In the genomic region with DNA sequence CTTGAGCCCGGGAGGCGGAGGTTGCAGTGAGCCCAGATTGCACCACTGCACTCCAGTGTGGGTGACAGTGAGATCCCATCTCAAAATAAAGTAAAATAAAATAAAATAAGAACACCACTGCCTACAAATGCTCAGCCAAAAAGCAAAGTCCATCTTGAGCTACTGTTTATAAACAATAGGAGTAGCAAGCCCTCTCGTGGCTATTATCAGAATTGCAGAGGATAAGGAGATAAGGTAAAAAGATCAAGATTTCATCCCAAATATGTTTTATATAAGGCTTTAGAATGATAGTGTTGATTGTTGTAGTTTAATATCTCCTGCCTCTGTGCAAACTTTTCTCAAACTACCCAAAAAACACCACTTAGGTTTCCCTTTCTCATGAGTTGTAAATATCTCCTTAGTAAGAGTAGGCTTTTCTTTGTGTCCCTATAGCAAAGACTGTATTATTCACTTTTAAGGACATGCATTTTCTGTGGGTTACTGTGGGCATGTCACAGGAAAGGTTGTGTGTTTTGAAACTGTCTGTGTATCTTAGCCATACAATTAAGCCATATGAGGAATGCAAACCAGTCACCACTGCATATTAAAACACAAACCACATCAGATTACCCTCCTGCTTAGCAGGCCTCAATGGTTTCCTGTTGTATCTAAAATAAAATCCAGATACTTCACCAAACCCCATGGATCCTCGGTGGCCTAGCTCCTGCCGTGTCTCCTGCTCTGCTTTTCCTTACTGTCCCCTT, we compare ENCODE assay signal across 7 cellular contexts. TPM values are rescaled to one million over a fixed set of nuclear protein-coding genes. Genes with fewer than 3 reads are reported as not detected.
A peak's percentile ranks its signal among the peaks of the same experiment; 100 is the strongest.
DNase-seq lines count a peak whose midpoint lies in the region; ATAC-seq, FAIRE-seq and TF ChIP-seq lines count a peak whose summit lies in the region.

No MANE protein-coding gene starts in this region.

- TF ChIP-seq POLR2A in breast epithelium (IDR thresholded peaks at IDR 0.05) = no peak

- H3K27me3 ChIP-seq in breast epithelium (no peaks in the 10 kb centered on the region), liver (ENCODE audit: control insufficient read depth in 4 of 4, insufficient read depth in 4 of 4, low read length in 3 of 4) (no peaks in the 10 kb centered on the region)

- TF ChIP-seq CTCF in D721Med (IDR thresholded peaks at IDR 0.05; ENCODE audit: insufficient read depth, missing control alignments) (peak; percentile 53), breast epithelium (IDR thresholded peaks at IDR 0.05) (peak; percentile 51 to 76 (median 57)), liver (IDR thresholded peaks at IDR 0.05; ENCODE audit: low read depth, low read length, missing input control) (peak; percentile 70)

- WGBS in liver = 67% methylated on average over 5 of the region's 5 CpGs

- H3K36me3 ChIP-seq in breast epithelium (no peaks in the 10 kb centered on the region), liver (ENCODE audit: control insufficient read depth in 4 of 4, insufficient read depth in 3 of 4, low read depth in 1 of 4, low read length in 3 of 4) (peaks cover 0 to under 1% (median 0%) of the 10 kb centered on the region in 4 donors)

- peak; percentile 80 to 85 for TF ChIP-seq RAD21 in liver (IDR thresholded peaks at IDR 0.05)

- ATAC-seq in GM21381 (IDR thresholded peaks at IDR 0.05; ENCODE audit: unreplicated experiment) (peak; percentile 57), HG02759 (IDR thresholded peaks at IDR 0.05; ENCODE audit: unreplicated experiment) (no peak), HG03139 (IDR thresholded peaks at IDR 0.05; ENCODE audit: unreplicated experiment) (no peak)

- no peak for FAIRE-seq in D721Med (lab: Jason Lieb, UNC)

- DNase-seq in D721Med (ENCODE audit: insufficient read length, low spot score) = no peak
- DNase-seq in NCI-H446 (lab: John Stamatoyannopoulos, UW) = peak; percentile 17 to 57
- no peak for DNase-seq in breast epithelium (ENCODE audit: low spot score in 2 of 2)

- no peak overlapping the region for H3K4me3 ChIP-seq in breast epithelium
- no peak overlapping the region for H3K4me3 ChIP-seq in liver (ENCODE audit: low read depth in 1 of 3, low read length in 3 of 3)

- H3K9me3 ChIP-seq in breast epithelium (peaks cover 3 to 5% of the 10 kb centered on the region in 2 donors), liver (ENCODE audit: control insufficient read depth in 4 of 4, low read length in 3 of 4) (peaks cover 0 to 1% (median under 1%) of the 10 kb centered on the region in 4 donors)

- no peaks in the 10 kb centered on the region for H3K4me1 ChIP-seq in breast epithelium
- H3K4me1 ChIP-seq in liver (ENCODE audit: control insufficient read depth in 4 of 4, insufficient read depth in 4 of 4, low read length in 3 of 4) = no peaks in the 10 kb centered on the region

- intact Hi-C loops in breast epithelium (cut with DNase I; ENCODE audit: low total_unique reads) = no loop called here

- no peak overlapping the region for H3K9ac ChIP-seq in liver (ENCODE audit: low read depth in 1 of 2, low read length in 2 of 2)

- H3K27ac ChIP-seq in breast epithelium (no peak overlapping the region), liver (ENCODE audit: low read depth in 1 of 2, low read length in 2 of 2) (no peak overlapping the region)

TF ChIP-seq in liver, 16 proteins besides CTCF, POLR2A, EP300 and RAD21:
- TF ChIP-seq GABPA (IDR thresholded peaks at IDR 0.05 in 1 of 2, conservative IDR thresholded peaks at IDR 0.05 in 1 of 2) = no peak
- TF ChIP-seq, protein P1, sequence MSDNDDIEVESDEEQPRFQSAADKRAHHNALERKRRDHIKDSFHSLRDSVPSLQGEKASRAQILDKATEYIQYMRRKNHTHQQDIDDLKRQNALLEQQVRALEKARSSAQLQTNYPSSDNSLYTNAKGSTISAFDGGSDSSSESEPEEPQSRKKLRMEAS (IDR thresholded peaks at IDR 0.05) = no peak
- TF ChIP-seq YY1 (IDR thresholded peaks at IDR 0.05) = no peak
- TF ChIP-seq EGR1 (IDR thresholded peaks at IDR 0.05; ENCODE audit: low read depth in 2 of 2) = no peak
- no peak for TF ChIP-seq NR2F2 (IDR thresholded peaks at IDR 0.05)
- peak; percentile 74 for TF ChIP-seq HNF4G (IDR thresholded peaks at IDR 0.05)
- TF ChIP-seq FOXA2 (IDR thresholded peaks at IDR 0.05) = no peak
- TF ChIP-seq, protein P2, sequence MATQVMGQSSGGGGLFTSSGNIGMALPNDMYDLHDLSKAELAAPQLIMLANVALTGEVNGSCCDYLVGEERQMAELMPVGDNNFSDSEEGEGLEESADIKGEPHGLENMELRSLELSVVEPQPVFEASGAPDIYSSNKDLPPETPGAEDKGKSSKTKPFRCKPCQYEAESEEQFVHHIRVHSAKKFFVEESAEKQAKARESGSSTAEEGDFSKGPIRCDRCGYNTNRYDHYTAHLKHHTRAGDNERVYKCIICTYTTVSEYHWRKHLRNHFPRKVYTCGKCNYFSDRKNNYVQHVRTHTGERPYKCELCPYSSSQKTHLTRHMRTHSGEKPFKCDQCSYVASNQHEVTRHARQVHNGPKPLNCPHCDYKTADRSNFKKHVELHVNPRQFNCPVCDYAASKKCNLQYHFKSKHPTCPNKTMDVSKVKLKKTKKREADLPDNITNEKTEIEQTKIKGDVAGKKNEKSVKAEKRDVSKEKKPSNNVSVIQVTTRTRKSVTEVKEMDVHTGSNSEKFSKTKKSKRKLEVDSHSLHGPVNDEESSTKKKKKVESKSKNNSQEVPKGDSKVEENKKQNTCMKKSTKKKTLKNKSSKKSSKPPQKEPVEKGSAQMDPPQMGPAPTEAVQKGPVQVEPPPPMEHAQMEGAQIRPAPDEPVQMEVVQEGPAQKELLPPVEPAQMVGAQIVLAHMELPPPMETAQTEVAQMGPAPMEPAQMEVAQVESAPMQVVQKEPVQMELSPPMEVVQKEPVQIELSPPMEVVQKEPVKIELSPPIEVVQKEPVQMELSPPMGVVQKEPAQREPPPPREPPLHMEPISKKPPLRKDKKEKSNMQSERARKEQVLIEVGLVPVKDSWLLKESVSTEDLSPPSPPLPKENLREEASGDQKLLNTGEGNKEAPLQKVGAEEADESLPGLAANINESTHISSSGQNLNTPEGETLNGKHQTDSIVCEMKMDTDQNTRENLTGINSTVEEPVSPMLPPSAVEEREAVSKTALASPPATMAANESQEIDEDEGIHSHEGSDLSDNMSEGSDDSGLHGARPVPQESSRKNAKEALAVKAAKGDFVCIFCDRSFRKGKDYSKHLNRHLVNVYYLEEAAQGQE (IDR thresholded peaks at IDR 0.05) = no peak
- no peak for TF ChIP-seq RXRA (IDR thresholded peaks at IDR 0.05)
- no peak for TF ChIP-seq JUND (IDR thresholded peaks at IDR 0.05)
- TF ChIP-seq, protein P3, sequence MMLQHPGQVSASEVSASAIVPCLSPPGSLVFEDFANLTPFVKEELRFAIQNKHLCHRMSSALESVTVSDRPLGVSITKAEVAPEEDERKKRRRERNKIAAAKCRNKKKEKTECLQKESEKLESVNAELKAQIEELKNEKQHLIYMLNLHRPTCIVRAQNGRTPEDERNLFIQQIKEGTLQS (IDR thresholded peaks at IDR 0.05) = no peak
- no peak for TF ChIP-seq TAF1 (conservative IDR thresholded peaks at IDR 0.05)
- no peak for TF ChIP-seq FOXA1 (IDR thresholded peaks at IDR 0.05)
- peak; percentile 70 to 85 for TF ChIP-seq HNF4A (conservative IDR thresholded peaks at IDR 0.05)
- TF ChIP-seq, protein P4, sequence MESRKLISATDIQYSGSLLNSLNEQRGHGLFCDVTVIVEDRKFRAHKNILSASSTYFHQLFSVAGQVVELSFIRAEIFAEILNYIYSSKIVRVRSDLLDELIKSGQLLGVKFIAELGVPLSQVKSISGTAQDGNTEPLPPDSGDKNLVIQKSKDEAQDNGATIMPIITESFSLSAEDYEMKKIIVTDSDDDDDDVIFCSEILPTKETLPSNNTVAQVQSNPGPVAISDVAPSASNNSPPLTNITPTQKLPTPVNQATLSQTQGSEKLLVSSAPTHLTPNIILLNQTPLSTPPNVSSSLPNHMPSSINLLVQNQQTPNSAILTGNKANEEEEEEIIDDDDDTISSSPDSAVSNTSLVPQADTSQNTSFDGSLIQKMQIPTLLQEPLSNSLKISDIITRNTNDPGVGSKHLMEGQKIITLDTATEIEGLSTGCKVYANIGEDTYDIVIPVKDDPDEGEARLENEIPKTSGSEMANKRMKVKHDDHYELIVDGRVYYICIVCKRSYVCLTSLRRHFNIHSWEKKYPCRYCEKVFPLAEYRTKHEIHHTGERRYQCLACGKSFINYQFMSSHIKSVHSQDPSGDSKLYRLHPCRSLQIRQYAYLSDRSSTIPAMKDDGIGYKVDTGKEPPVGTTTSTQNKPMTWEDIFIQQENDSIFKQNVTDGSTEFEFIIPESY (IDR thresholded peaks at IDR 0.05) = no peak
- no peak for TF ChIP-seq SP1 (IDR thresholded peaks at IDR 0.05)

RNA-seq across cellular contexts. Expression of a gene that starts 31.8 kb away (rescaled TPM):
- total RNA-seq in breast epithelium (10 to 100 TPM; 18.2 to 32.4 (median 21.7) TPM), liver (10 to 100 TPM in 1 of 2 donors, 1 to 10 TPM in 1; 3.1 to 79.7 TPM)
- polyA plus RNA-seq in liver = 10 to 100 TPM; 17.6 to 17.9 TPM

RNA-seq across cellular contexts. Expression of a gene that starts 39.1 kb away (rescaled TPM):
- total RNA-seq in breast epithelium (10 to 100 TPM; 40.5 to 84.7 (median 76.0) TPM), liver (10 to 100 TPM; 26.0 to 37.7 TPM)
- polyA plus RNA-seq in liver = 10 to 100 TPM; 14.2 to 22.7 TPM

Comparison
In these comparisons a context has a peak if more than half of its experiments do, and no peak if none do; other contexts are left out.
1. DNase-seq: peak in NCI-H446 (2 of 2); none in D721Med (single experiment) and breast epithelium (0 of 2).
2. Peak in every context shown above with its lines, with median percentiles within 50 percentile points of each other: CTCF ChIP-seq.